In genomic region chr6:121503633-121504032, GRCh38 we compare ENCODE assay signal across 18 cellular contexts.
DNase-seq lines count a peak whose midpoint lies in the region; ATAC-seq and TF ChIP-seq lines count a peak whose summit lies in the region.
"Had no signal": no experiment of that assay in that cellular context is flagged by ENCODE, and none has a peak within 500 bp of the region (broad histone marks: within the 10 kb centered on the region; RNA-seq: fewer than 3 reads in every experiment).

No MANE protein-coding gene starts in this region.

- H2AFZ ChIP-seq in smooth muscle cell (ENCODE audit: low read depth): peak overlapping the region; percentile 78

- ATAC-seq in HG03108 (IDR thresholded peaks at IDR 0.05; ENCODE audit: unreplicated experiment): no peak
- ATAC-seq: activated naive CD8-positive, alpha-beta T cell treated with anti-CD3 and anti-CD28 coated beads, Interleukin-2, amount 50 U/mL, for 24 hours; natural killer cell had no signal

- no peak overlapping the region for H3K4me3 ChIP-seq in smooth muscle cell
- no peak overlapping the region for H3K4me3 ChIP-seq in H7 (ENCODE audit: insufficient read depth, low read depth, low read length)
- H3K4me3 ChIP-seq: left ventricle myocardium inferior had no signal

- no peaks in the 10 kb centered on the region for H3K79me2 ChIP-seq in smooth muscle cell (ENCODE audit: low read depth)

- 64% methylated on average over 2 of the region's 2 CpGs for WGBS in smooth muscle cell (ENCODE audit: low lambda C conversion rate)

- no peaks in the 10 kb centered on the region for H3K9me3 ChIP-seq in smooth muscle cell (replicated peaks; ENCODE audit: low read depth)
- H3K9me3 ChIP-seq: left ventricle myocardium inferior had no signal

- no peak overlapping the region for H3K4me2 ChIP-seq in smooth muscle cell

- peak overlapping the region; percentile 23 for H3K9ac ChIP-seq in smooth muscle cell (ENCODE audit: low read depth)

- peaks cover 20% of the 10 kb centered on the region for H3F3A ChIP-seq in smooth muscle cell (ENCODE audit: low read depth)

- TF ChIP-seq CTCF in smooth muscle cell (IDR thresholded peaks at IDR 0.05; ENCODE audit: borderline replicate concordance, insufficient read depth, poor library complexity, severe bottlenecking): no peak

- no peaks in the 10 kb centered on the region for H4K20me1 ChIP-seq in smooth muscle cell (ENCODE audit: low read depth)

- H3K36me3 ChIP-seq in smooth muscle cell (ENCODE audit: low read depth) (no peaks in the 10 kb centered on the region), H7 (replicated peaks; ENCODE audit: control insufficient read depth, insufficient read depth, low read length) (no peaks in the 10 kb centered on the region)
- H3K36me3 ChIP-seq: left ventricle myocardium inferior had no signal

- H3K4me1 ChIP-seq in smooth muscle cell (ENCODE audit: low read depth): no peaks in the 10 kb centered on the region
- H3K4me1 ChIP-seq: left ventricle myocardium inferior had no signal

- DNase-seq in HCEC 1CT (peak; percentile 44), astrocyte of the hippocampus (ENCODE audit: low read depth, low spot score) (peak; percentile 59), iris pigment epithelial cell (ENCODE audit: low read depth) (peak; percentile 74), smooth muscle cell (lab: John Stamatoyannopoulos, UW; ENCODE audit: unreplicated experiment) (no peak), H7 (no peak), NCI-H1105 treated with DMSO at 0.1 percent for 48 hours (lab: John Stamatoyannopoulos, UW) (no peak)
- DNase-seq in stimulated activated CD8-positive, alpha-beta memory T cell treated with anti-CD3 and anti-CD28 coated beads, Interleukin-4, amount 100 ng/mL, for 48 hours: no peak
- DNase-seq: activated CD4-positive, alpha-beta T cell treated with anti-CD3 and anti-CD28 coated beads, Interleukin-2, amount 10 ng/mL, durations not matched to agents 24 days and 14 days; activated naive CD8-positive, alpha-beta T cell treated with anti-CD3 and anti-CD28 coated beads, Interleukin-2, amount 50 U/mL, for 24 hours; activated T-cell treated with anti-CD3 and anti-CD28 coated beads, Interleukin-2, amount 50 U/mL, for 4 hours; cortex of kidney; left ventricle myocardium inferior; natural killer cell; NCI-H1092 treated with DMSO at 0.1 percent for 48 hours; NCI-H2227 treated with DMSO at 0.1 percent for 48 hours; retina; stimulated activated CD4-positive, alpha-beta T cell treated with anti-CD3 and anti-CD28 coated beads, Interleukin-4, amount 100 ng/mL, for 24 hours had no signal

- peak overlapping the region; percentile 92 for H3K27ac ChIP-seq in smooth muscle cell (ENCODE audit: low read depth)
- H3K27ac ChIP-seq: left ventricle myocardium inferior had no signal

- H3K27me3 ChIP-seq in smooth muscle cell (ENCODE audit: low read depth) (no peaks in the 10 kb centered on the region), H7 (ENCODE audit: control insufficient read depth, insufficient read depth, low read length) (no peaks in the 10 kb centered on the region; the same call in 1 of the 2 replicates)

Comparison
In these comparisons a context has a peak if more than half of its experiments do, and no peak if none do; other contexts are left out.
1. DNase-seq: peak in HCEC 1CT (single experiment), astrocyte of the hippocampus (single experiment) and iris pigment epithelial cell (single experiment); none in smooth muscle cell (single experiment), H7 (single experiment), stimulated activated CD8-positive, alpha-beta memory T cell treated with anti-CD3 and anti-CD28 coated beads, Interleukin-4, amount 100 ng/mL, for 48 hours (single experiment) and NCI-H1105 treated with DMSO at 0.1 percent for 48 hours (single experiment).